Comparison of ENCODE assay signal across 1 cellular context in genomic region chr20:41617931-41618806, GRCh38.
TF ChIP-seq lines count a peak whose summit lies in the region.

Gene CHD6 (minus strand): TSS chr20:41618377. CDS start chr20:41551337, 67,040 bp downstream.

TF ChIP-seq in HepG2, 621 proteins besides CTCF, POLR2A, EP300 and RAD21 (continued from another document and continues in another):
- no peak for TF ChIP-seq AKNA (CRISPR knock-in tag; IDR thresholded peaks at IDR 0.05; ENCODE audit: borderline replicate concordance)
- TF ChIP-seq ZNF672 (CRISPR knock-in tag; IDR thresholded peaks at IDR 0.05): no peak
- TF ChIP-seq ZNF33B (CRISPR knock-in tag; IDR thresholded peaks at IDR 0.05): peak; percentile 72; the same call in 1 of the 2 replicates
- TF ChIP-seq SNAPC2 (CRISPR knock-in tag; IDR thresholded peaks at IDR 0.05): no peak; the same call in 1 of the 2 replicates
- no peak for TF ChIP-seq ZNF333 (CRISPR knock-in tag; IDR thresholded peaks at IDR 0.05; ENCODE audit: borderline replicate concordance)
- TF ChIP-seq TEAD2 (CRISPR knock-in tag; IDR thresholded peaks at IDR 0.05): no peak
- TF ChIP-seq ZNF883 (CRISPR knock-in tag; IDR thresholded peaks at IDR 0.05; ENCODE audit: not compliant biosample characterization): peak; percentile 20
- TF ChIP-seq ATF7-NPFF (CRISPR knock-in tag; IDR thresholded peaks at IDR 0.05; ENCODE audit: low read depth): no peak
- no peak for TF ChIP-seq KLF6 (CRISPR knock-in tag; IDR thresholded peaks at IDR 0.05)
- TF ChIP-seq HHEX (CRISPR knock-in tag; IDR thresholded peaks at IDR 0.05): no peak
- no peak for TF ChIP-seq ZNF468 (CRISPR knock-in tag; IDR thresholded peaks at IDR 0.05)
- no peak for TF ChIP-seq FOSL1 (CRISPR knock-in tag; IDR thresholded peaks at IDR 0.05; ENCODE audit: borderline replicate concordance)
- TF ChIP-seq ZBTB46 (CRISPR knock-in tag; IDR thresholded peaks at IDR 0.05; ENCODE audit: borderline replicate concordance): no peak
- no peak for TF ChIP-seq ZNF292 (CRISPR knock-in tag; IDR thresholded peaks at IDR 0.05; ENCODE audit: borderline replicate concordance, low read depth)
- TF ChIP-seq ZNF17 (CRISPR knock-in tag; IDR thresholded peaks at IDR 0.05): no peak
- TF ChIP-seq ETV5 (CRISPR knock-in tag; IDR thresholded peaks at IDR 0.05; ENCODE audit: borderline replicate concordance): peak; percentile 17; the same call in 1 of the 2 replicates
- no peak for TF ChIP-seq ZMYM2 (CRISPR knock-in tag; IDR thresholded peaks at IDR 0.05)
- TF ChIP-seq ZBTB33 (CRISPR knock-in tag; IDR thresholded peaks at IDR 0.05): no peak
- no peak for TF ChIP-seq SSRP1 (CRISPR knock-in tag; IDR thresholded peaks at IDR 0.05)
- no peak for TF ChIP-seq ZNF451 (CRISPR knock-in tag; IDR thresholded peaks at IDR 0.05)
- TF ChIP-seq MXD1 (CRISPR knock-in tag; IDR thresholded peaks at IDR 0.05): no peak; the same call in 1 of the 2 replicates
- no peak for TF ChIP-seq NFAT5 (CRISPR knock-in tag; IDR thresholded peaks at IDR 0.05)
- no peak for TF ChIP-seq SNAPC4 (CRISPR knock-in tag; IDR thresholded peaks at IDR 0.05)
- no peak for TF ChIP-seq REPIN1 (CRISPR knock-in tag; IDR thresholded peaks at IDR 0.05; ENCODE audit: borderline replicate concordance, low read depth)
- TF ChIP-seq SIN3A (IDR thresholded peaks at IDR 0.05; ENCODE audit: borderline replicate concordance, low read depth, low read length): peak; percentile 73
- no peak for TF ChIP-seq RARG (CRISPR knock-in tag; IDR thresholded peaks at IDR 0.05; ENCODE audit: low read depth)
- TF ChIP-seq EZH2 (conservative IDR thresholded peaks at IDR 0.05; ENCODE audit: low read depth, low read length): no peak
- no peak for TF ChIP-seq ZNF878 (CRISPR knock-in tag; IDR thresholded peaks at IDR 0.05)
- no peak for TF ChIP-seq EEA1 (CRISPR knock-in tag; IDR thresholded peaks at IDR 0.05; ENCODE audit: borderline replicate concordance)
- TF ChIP-seq USF2 (IDR thresholded peaks at IDR 0.05; ENCODE audit: low read depth, low read length): no peak
- no peak for TF ChIP-seq USF2 (CRISPR knock-in tag; IDR thresholded peaks at IDR 0.05; ENCODE audit: borderline replicate concordance)
- peak; percentile 61; the same call in 1 of the 2 replicates for TF ChIP-seq SOX5 (CRISPR knock-in tag; IDR thresholded peaks at IDR 0.05; ENCODE audit: borderline replicate concordance)
- no peak for TF ChIP-seq SATB2 (CRISPR knock-in tag; IDR thresholded peaks at IDR 0.05)
- TF ChIP-seq DMTF1 (CRISPR knock-in tag; IDR thresholded peaks at IDR 0.05): no peak
